ENCODE assay signal across 8 cellular contexts in the genomic region with DNA sequence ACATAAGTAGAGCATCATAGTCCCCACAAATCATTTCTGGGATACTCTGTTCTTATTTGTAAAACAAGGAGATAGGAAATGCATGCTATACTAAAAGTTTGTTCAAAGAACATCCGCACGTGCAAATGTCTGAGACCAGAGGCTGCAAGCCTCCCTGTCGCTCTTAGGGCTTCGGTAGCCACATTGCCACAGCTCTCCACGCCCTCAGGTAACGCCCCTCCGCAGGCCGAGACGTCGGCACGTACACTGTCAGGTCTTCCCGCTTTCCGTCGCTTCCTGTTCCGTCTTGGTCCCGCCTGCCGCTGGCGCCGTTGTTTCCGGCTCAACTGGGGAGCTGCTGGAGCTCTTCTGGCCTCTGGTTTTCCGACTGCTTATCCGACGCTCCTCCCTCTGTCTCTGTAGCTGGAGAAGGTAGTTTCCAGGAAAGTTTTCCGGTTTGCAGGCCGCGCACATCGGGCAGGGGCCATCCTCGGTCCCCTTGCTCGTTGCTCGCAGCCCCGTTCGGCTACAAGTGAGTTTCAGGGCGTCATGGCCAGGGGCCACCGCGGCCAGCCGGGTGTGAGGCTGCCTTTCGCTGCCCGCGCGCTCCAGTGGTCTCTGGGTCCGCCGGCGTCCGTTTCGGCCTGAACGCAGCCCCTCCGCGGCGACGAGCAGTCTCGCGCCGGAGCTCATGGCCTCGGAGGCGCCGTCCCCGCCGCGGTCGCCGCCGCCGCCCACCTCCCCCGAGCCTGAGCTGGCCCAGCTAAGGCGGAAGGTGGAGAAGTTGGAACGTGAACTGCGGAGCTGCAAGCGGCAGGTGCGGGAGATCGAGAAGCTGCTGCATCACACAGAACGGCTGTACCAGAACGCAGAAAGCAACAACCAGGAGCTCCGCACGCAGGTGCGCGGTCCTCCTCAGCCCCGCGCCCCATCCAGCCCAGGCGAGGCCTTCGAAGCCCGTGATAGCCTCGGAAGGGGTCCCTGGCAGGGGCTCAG.
DNase-seq lines count a peak whose midpoint lies in the region; ATAC-seq, FAIRE-seq and TF ChIP-seq lines count a peak whose summit lies in the region.

Gene AGGF1 (plus strand): TSS at position 308 of the 975 bp plus-strand sequence. CDS start 363 bp downstream, at position 671.

- no peak for FAIRE-seq in D721Med (lab: Jason Lieb, UNC)

- peak; percentile 40 for DNase-seq in D721Med (ENCODE audit: insufficient read length, low spot score)
- DNase-seq in HuH-7.5 (ENCODE audit: low spot score) = peak; percentile 76
- peak; percentile 96 for DNase-seq in OCI-M1 (lab: John Stamatoyannopoulos, UW)
- peak; percentile 83 for DNase-seq in activated T-cell treated with anti-CD3 and anti-CD28 coated beads for 4 hours
- DNase-seq in epidermal melanocyte (ENCODE audit: insufficient read length, low spot score) = peak; percentile 90
- peak; percentile 89 for DNase-seq in middle frontal gyrus (ENCODE audit: extremely low spot score, low spot score)
- peak; percentile 84 to 89 for DNase-seq in stimulated activated CD8-positive, alpha-beta memory T cell treated with anti-CD3 and anti-CD28 coated beads, Interleukin-2, amount 100 ng/mL, for 48 hours (ENCODE audit: low read depth in 2 of 2)

- no peak for TF ChIP-seq CTCF in D721Med (IDR thresholded peaks at IDR 0.05; ENCODE audit: insufficient read depth, missing control alignments)

- ATAC-seq in GM21526 (IDR thresholded peaks at IDR 0.05; ENCODE audit: low FRiP score, unreplicated experiment) = peak; percentile 97

Comparison
In these comparisons a context has a peak if more than half of its experiments do, and no peak if none do; other contexts are left out.
1. Peak in every context shown above with its lines: DNase-seq and ATAC-seq.
2. DNase-seq: peak in every context shown above with its lines; median percentile 96 in OCI-M1; 90 in epidermal melanocyte; 89 in middle frontal gyrus; 86 in stimulated activated CD8-positive, alpha-beta memory T cell treated with anti-CD3 and anti-CD28 coated beads, Interleukin-2, amount 100 ng/mL, for 48 hours; 83 in activated T-cell treated with anti-CD3 and anti-CD28 coated beads for 4 hours; 76 in HuH-7.5; 40 in D721Med.